1 cellular context compared by ENCODE assay signal in the genomic region with DNA sequence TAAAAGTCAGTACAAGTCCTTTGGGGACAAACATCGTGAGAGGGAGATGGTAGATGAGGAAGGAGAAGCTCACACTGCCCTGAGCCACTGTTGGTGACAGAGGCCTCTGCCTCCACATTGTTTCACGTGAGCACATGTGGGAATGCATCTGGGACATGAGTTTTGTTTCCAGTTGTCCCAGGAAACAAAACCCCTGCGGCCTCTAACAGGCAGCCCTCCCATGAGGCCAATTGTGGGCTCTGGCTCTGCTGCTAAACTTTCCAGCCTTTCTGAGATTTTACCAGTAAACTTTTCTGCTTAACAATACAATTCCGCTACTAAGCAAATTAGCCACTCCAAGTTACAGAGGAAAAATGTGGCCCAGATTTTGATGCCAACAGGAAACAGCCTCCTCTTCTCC.
A peak's percentile ranks its signal among the peaks of the same experiment; 100 is the strongest.
TF ChIP-seq lines count a peak whose summit lies in the region.

No MANE protein-coding gene starts in this region.

TF ChIP-seq in H1, 55 proteins besides CTCF, POLR2A, EP300 and RAD21 (continued from another document):
- TF ChIP-seq, protein P1, sequence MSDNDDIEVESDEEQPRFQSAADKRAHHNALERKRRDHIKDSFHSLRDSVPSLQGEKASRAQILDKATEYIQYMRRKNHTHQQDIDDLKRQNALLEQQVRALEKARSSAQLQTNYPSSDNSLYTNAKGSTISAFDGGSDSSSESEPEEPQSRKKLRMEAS (IDR thresholded peaks at IDR 0.05): peak; percentile 58; the same call in 1 of the 2 replicates
